8 cellular contexts compared by ENCODE assay signal in the genomic region with DNA sequence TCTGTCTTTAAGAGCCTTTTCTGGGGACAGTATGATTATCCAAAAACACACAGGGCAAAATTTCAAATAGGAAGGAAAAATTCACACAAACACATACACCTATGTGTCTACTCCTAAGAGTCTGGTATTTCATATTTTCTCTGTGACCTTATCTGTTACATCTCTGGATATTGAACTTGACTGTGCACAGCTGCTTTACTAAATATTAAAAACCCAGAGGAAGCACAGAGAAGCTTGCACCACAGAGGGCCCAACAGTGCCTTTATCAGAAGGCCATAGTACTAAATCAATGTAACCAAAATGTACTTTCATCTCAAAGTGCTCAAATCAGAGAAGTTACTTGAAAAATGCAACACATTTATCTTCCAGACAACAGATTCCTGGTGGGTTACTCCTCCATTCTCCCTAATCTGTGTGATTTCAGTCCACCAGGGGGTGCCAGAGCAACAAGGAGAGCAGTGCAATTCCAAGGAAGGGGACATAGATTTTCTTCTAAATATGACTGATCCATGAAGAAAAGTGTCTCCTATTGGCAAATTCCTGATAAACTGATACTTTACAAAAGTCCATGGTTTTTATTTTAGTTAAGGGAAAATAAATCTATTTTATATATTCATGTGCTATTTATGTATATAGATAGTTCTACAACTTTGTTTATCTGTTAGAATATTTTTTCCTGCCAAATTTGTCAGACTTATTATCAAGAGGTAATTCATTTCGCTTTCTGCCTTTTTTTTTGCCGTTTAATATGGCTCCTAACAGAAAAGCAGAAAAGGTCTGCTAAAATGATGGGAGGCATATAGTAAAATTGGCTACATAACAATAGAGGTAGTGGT.
A peak's percentile ranks its signal among the peaks of the same experiment; 100 is the strongest.
DNase-seq lines count a peak whose midpoint lies in the region; TF ChIP-seq lines count a peak whose summit lies in the region.

No MANE protein-coding gene starts in this region.

- H3K9me3 Mint-ChIP-seq in MCF 10A (ENCODE audit: unreplicated experiment): peaks cover 7% of the 10 kb centered on the region

- intact Hi-C loops in MCF 10A (cut with micrococcal nuclease): loop anchor here (1.0 to 10.0 kb wide), 4 partner anchors 691 to 1571 kb away; no protein-coding TSS in a partner anchor

- no peaks in the 10 kb centered on the region for H3K27me3 Mint-ChIP-seq in MCF 10A (ENCODE audit: insufficient read depth, unreplicated experiment)

- H3K27ac ChIP-seq in HL-60 (replicated peaks): no peak overlapping the region

- H3K36me3 Mint-ChIP-seq in MCF 10A (ENCODE audit: insufficient read depth, unreplicated experiment): no peaks in the 10 kb centered on the region

- no peak overlapping the region for H3K4me3 Mint-ChIP-seq in MCF 10A (ENCODE audit: unreplicated experiment)

- no TSS peak for BruUV-seq in MCF 10A (replicated peaks; lab: Mats Ljungman, UMichigan)

- peak; percentile 53 for TF ChIP-seq CTCF in HL-60 (IDR thresholded peaks at IDR 0.05; ENCODE audit: insufficient read depth, low read length)
- TF ChIP-seq CTCF in MCF 10A (IDR thresholded peaks at IDR 0.05; ENCODE audit: unreplicated experiment): peak; percentile 81

- CTCF ChIA-PET in MCF 10A (lab: Yijun Ruan, JAX): interaction anchor here (0.6 to 1.1 kb wide), 6 partner anchors 20 to 1285 kb away, joined by 3 to 5 read pairs (median 3); no protein-coding TSS in a partner anchor

- POLR2A ChIA-PET in MCF 10A (lab: Yijun Ruan, JAX): no interaction called here

- peaks cover 10% of the 10 kb centered on the region for H3K4me1 Mint-ChIP-seq in MCF 10A (ENCODE audit: insufficient read depth, unreplicated experiment)

- DNase-seq in D341Med (ENCODE audit: low spot score): peak; percentile 58
- DNase-seq in HL-60 (ENCODE audit: low read depth in 1 of 2, low spot score in 1 of 2): peak in 1 of 2 experiments; percentile 31
- peak; percentile 54 for DNase-seq in NCI-H748 treated with DMSO at 0.1 percent for 48 hours (lab: John Stamatoyannopoulos, UW)
- peak; percentile 85 for DNase-seq in MCF 10A (ENCODE audit: unreplicated experiment)
- DNase-seq in islet precursor cell: peak; percentile 80
- peak; percentile 7 to 16 for DNase-seq in stimulated activated CD4-positive, alpha-beta T cell treated with anti-CD3 and anti-CD28 coated beads, Interleukin-2, amount 100 ng/mL, for 48 hours
- no peak for DNase-seq in GM19238 (ENCODE audit: insufficient read length, low spot score)
- DNase-seq in activated effector memory CD4-positive, alpha-beta T cell treated with anti-CD3 and anti-CD28 coated beads, Interleukin-2, amount 50 U/mL, for 16 hours: no peak

- H3K27ac Mint-ChIP-seq in MCF 10A (ENCODE audit: low read depth, unreplicated experiment): no peak overlapping the region

- H3K4me3 ChIP-seq in HL-60 (replicated peaks; ENCODE audit: insufficient read depth, low read length): no peak overlapping the region

- H3K27me3 ChIP-seq in HL-60 (ENCODE audit: insufficient read depth, poor library complexity, severe bottlenecking): no peaks in the 10 kb centered on the region

Comparison
In these comparisons a context has a peak if more than half of its experiments do, and no peak if none do; other contexts are left out.
1. DNase-seq: peak in D341Med (single experiment), NCI-H748 treated with DMSO at 0.1 percent for 48 hours (single experiment), MCF 10A (single experiment), islet precursor cell (single experiment) and stimulated activated CD4-positive, alpha-beta T cell treated with anti-CD3 and anti-CD28 coated beads, Interleukin-2, amount 100 ng/mL, for 48 hours (2 of 2); none in GM19238 (single experiment) and activated effector memory CD4-positive, alpha-beta T cell treated with anti-CD3 and anti-CD28 coated beads, Interleukin-2, amount 50 U/mL, for 16 hours (single experiment).